ENCODE assay signal across 1 cellular context in genomic region chr6:32975886-32976285, GRCh38.
TF ChIP-seq lines count a peak whose summit lies in the region.

No MANE protein-coding gene starts in this region.

TF ChIP-seq in K562, 482 proteins besides CTCF, POLR2A, EP300 and RAD21:
- TF ChIP-seq PCBP1 (IDR thresholded peaks at IDR 0.05; ENCODE audit: low read depth, low read length, poor library complexity, severe bottlenecking) = no peak
TF ChIP-seq in K562: peak in this region for 0.
